ENCODE assay signal across 8 cellular contexts in genomic region chr6:44262467-44263356, GRCh38. TPM values are rescaled to one million over a fixed set of nuclear protein-coding genes. Genes with fewer than 3 reads are reported as not detected.
A peak's percentile ranks its signal among the peaks of the same experiment; 100 is the strongest.
DNase-seq lines count a peak whose midpoint lies in the region; ATAC-seq and TF ChIP-seq lines count a peak whose summit lies in the region.

No MANE protein-coding gene starts in this region.

- H3K27me3 Mint-ChIP-seq in naive B cell = no peaks in the 10 kb centered on the region

- no peak for ATAC-seq in naive B cell (ENCODE audit: low read depth in 2 of 2)

- H3K4me3 Mint-ChIP-seq in naive B cell = peak overlapping the region; percentile 92 to 100 (median 99)

- in situ Hi-C loops in mammary epithelial cell (cut with MboI; ENCODE audit: low sequenced_read_pairs in 2 of 2) = no loop called here

- 75% methylated on average over 4 of the region's 7 CpGs for WGBS in mammary epithelial cell (ENCODE audit: low coverage, missing lambda C conversion rate)

- TF ChIP-seq CTCF in AG10803 (conservative IDR thresholded peaks at IDR 0.05; ENCODE audit: low read length) (no peak), HFF-Myc (IDR thresholded peaks at IDR 0.05; ENCODE audit: low read depth, low read length, missing control alignments) (no peak), mammary epithelial cell (conservative IDR thresholded peaks at IDR 0.05 in 1 of 2, IDR thresholded peaks at IDR 0.05 in 1 of 2; ENCODE audit: extremely low read depth in 1 of 2, insufficient read depth in 1 of 2, low read depth in 1 of 2, low read length in 2 of 2) (no peak)

- no peaks in the 10 kb centered on the region for H4K20me1 ChIP-seq in mammary epithelial cell (ENCODE audit: insufficient read depth, low read length)

- peak overlapping the region; percentile 27; the same call in 1 of the 2 replicates for H3K4me3 ChIP-seq in AG10803 (ENCODE audit: low read length)
- H3K4me3 ChIP-seq in HFF-Myc (replicated peaks; ENCODE audit: low read depth, low read length) = peak overlapping the region; percentile 77
- H3K4me3 ChIP-seq in mammary epithelial cell (replicated peaks in 1 of 3; ENCODE audit: insufficient read depth in 1 of 3, low read depth in 2 of 3, low read length in 3 of 3) = no peak overlapping the region

- CTCF ChIA-PET in mammary epithelial cell (lab: Charles Lee; ENCODE audit: low non-redundant PET) = interaction anchor here (0.6 kb wide), 1 partner anchor 87 kb away, joined by 4 read pairs; no protein-coding TSS in a partner anchor

- peak overlapping the region; percentile 100 for H3K27ac Mint-ChIP-seq in naive B cell

- dilution Hi-C loops in mammary epithelial cell (cut with HindIII; ENCODE audit: low sequenced_read_pairs) = no loop called here

- H3K4me1 ChIP-seq in mammary epithelial cell (ENCODE audit: insufficient read depth, low read length) = peaks cover 25% of the 10 kb centered on the region

- peaks cover 4 to 30% of the 10 kb centered on the region in 2 donors for H3K36me3 Mint-ChIP-seq in naive B cell

- H3K27me3 ChIP-seq in mammary epithelial cell (ENCODE audit: insufficient read depth, low read length) = no peaks in the 10 kb centered on the region

- no peaks in the 10 kb centered on the region for H3K9me3 ChIP-seq in mammary epithelial cell (replicated peaks; ENCODE audit: insufficient read depth, low read length)

- no TSS peak for BruUV-seq in mammary epithelial cell (replicated peaks; lab: Mats Ljungman, UMichigan)

- intact Hi-C loops in mammary epithelial cell (cut with micrococcal nuclease) = no loop called here
- intact Hi-C loops in head of caudate nucleus (cut with DNase I) = no loop called here

- DNase-seq in AG10803 (ENCODE audit: low read depth) (no peak), HFF-Myc (ENCODE audit: extremely low read depth, low read depth) (no peak), mammary epithelial cell (no peak), naive B cell (no peak), mucosa of gallbladder (ENCODE audit: low spot score) (no peak), head of caudate nucleus (no peak), germinal center (ENCODE audit: low spot score) (no peak)
- DNase-seq in stimulated activated naive CD4-positive, alpha-beta T cell (lab: John Stamatoyannopoulos, UW) = no peak

- peaks cover 0 to 2% (median 0%) of the 10 kb centered on the region in 7 donors for H3K9me3 Mint-ChIP-seq in naive B cell

- peaks cover 35% of the 10 kb centered on the region for H3K79me2 ChIP-seq in mammary epithelial cell (ENCODE audit: insufficient read depth, low read length)

- no peak overlapping the region for H2AFZ ChIP-seq in mammary epithelial cell (ENCODE audit: low read depth, low read length)

- H3K27ac ChIP-seq in mammary epithelial cell (ENCODE audit: insufficient read depth, low read depth, low read length) = peak overlapping the region; percentile 8

- H3K4me2 ChIP-seq in mammary epithelial cell (ENCODE audit: insufficient read depth, low read depth, low read length) = peak overlapping the region; percentile 96

- peak overlapping the region; percentile 31 for H3K9ac ChIP-seq in mammary epithelial cell (ENCODE audit: insufficient read depth, low read length)

- peaks cover 67 to 88% (median 84%) of the 10 kb centered on the region in 3 donors for H3K4me1 Mint-ChIP-seq in naive B cell

- no peaks in the 10 kb centered on the region for H3K36me3 ChIP-seq in mammary epithelial cell (ENCODE audit: insufficient read depth, low read length)

RNA-seq across cellular contexts. Expression of gene NFKBIE, which starts 2.6 kb away (rescaled TPM):
- total RNA-seq in mammary epithelial cell = 10 to 100 TPM in 1 of 2 donors, 1 to 10 TPM in 1; 4.7 to 10.4 TPM
- 6.6 TPM for polyA plus RNA-seq in mammary epithelial cell
- 2.8 TPM for polyA minus RNA-seq in mammary epithelial cell
- polyA plus RNA-seq in naive B cell (ENCODE audit: low read depth in 6 of 6) = 10 to 100 TPM; 22.1 to 30.8 (median 27.9) TPM
- total RNA-seq in mucosa of gallbladder = 10.9 TPM

RNA-seq across cellular contexts. Expression of gene SLC35B2, which starts 5.4 kb away (rescaled TPM):
- total RNA-seq in mammary epithelial cell (10 to 100 TPM; 72.6 to 76.3 TPM), mucosa of gallbladder (50.8 TPM)
- polyA plus RNA-seq in mammary epithelial cell (134 TPM), naive B cell (ENCODE audit: low read depth in 6 of 6) (10 to 100 TPM; 24.2 to 38.6 (median 27.2) TPM)
- 104 TPM for polyA minus RNA-seq in mammary epithelial cell

RNA-seq across cellular contexts. Expression of gene TMEM151B, which starts 7.5 kb away (rescaled TPM):
- total RNA-seq in mammary epithelial cell = not detected
- 0.01 TPM for polyA plus RNA-seq in mammary epithelial cell
- not detected for polyA minus RNA-seq in mammary epithelial cell
- not detected for polyA plus RNA-seq in naive B cell (ENCODE audit: low read depth in 6 of 6)
- 0.12 TPM for total RNA-seq in mucosa of gallbladder

RNA-seq across cellular contexts. Expression of gene HSP90AB1, which starts 15.8 kb away (rescaled TPM):
- total RNA-seq in mammary epithelial cell (100 to 1,000 TPM; 872 to 986 TPM), mucosa of gallbladder (893 TPM)
- polyA plus RNA-seq in mammary epithelial cell (1,054 TPM), naive B cell (ENCODE audit: low read depth in 6 of 6) (100 to 1,000 TPM; 420 to 486 (median 447) TPM)
- polyA minus RNA-seq in mammary epithelial cell = 1,190 TPM

RNA-seq across cellular contexts. Expression of gene SLC29A1, which starts 39.3 kb away (rescaled TPM):
- total RNA-seq in mammary epithelial cell = 10 to 100 TPM; 45.7 to 55.5 TPM
- 156 TPM for polyA plus RNA-seq in mammary epithelial cell
- 157 TPM for polyA minus RNA-seq in mammary epithelial cell
- polyA plus RNA-seq in naive B cell (ENCODE audit: low read depth in 6 of 6) = 1 to 10 TPM in 3 of 6 donors, under 1 TPM in 3; 0.15 to 3.1 (median 0.99) TPM
- 66.1 TPM for total RNA-seq in mucosa of gallbladder

Comparison
In these comparisons a context has a peak if more than half of its experiments do, and no peak if none do; other contexts are left out.
1. H3K4me3 ChIP-seq: peak in AG10803 (single experiment) and HFF-Myc (single experiment); none in mammary epithelial cell (0 of 3).